Comparison of ENCODE assay signal across 8 cellular contexts in the genomic region with DNA sequence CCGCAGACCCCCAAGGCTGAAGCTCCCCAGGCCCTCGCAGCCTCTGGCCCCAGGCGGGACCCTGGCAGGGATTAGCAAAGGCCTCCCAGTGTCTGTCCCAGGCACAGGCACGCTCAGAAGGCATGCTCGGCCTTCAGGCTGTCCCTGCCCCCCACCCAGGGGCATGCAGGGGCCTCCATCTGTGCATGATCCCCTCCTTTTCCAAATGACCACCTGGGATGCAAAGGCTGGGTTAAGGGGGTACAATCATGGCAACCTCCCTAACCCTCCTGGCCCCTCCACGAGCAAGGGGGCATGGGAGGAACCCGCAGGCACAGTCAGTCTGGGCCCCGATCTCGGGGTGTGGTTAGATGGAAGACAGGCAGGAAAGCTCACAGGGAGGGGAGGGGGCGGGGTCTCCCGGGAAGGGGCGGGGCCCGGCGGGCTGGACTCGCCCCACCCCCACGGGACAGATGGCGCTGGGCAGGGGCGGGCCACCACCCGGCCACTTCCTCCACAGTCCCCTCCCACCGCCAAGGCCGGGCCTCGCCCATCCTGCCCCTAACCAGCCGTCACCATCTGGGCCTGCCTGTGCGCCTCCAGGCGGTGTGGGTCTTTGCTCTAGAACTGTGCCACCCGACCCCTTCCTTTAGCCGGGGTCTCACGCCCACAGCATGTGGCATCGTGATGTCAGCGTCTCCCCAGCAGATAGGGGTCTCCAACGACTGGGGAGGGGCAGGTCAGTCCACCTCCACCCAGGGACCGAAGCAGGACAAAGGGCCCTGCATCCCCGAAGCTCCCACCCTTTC. TPM values are rescaled to one million over a fixed set of nuclear protein-coding genes. Genes with fewer than 3 reads are reported as not detected.
DNase-seq lines count a peak whose midpoint lies in the region; ATAC-seq lines count a peak whose summit lies in the region.

No MANE protein-coding gene starts in this region.

- H3K4me3 Mint-ChIP-seq in activated CD4-positive, alpha-beta memory T cell treated with anti-CD3 and anti-CD28 coated beads, Interleukin-2, amount 10 ng/mL, durations not matched to agents 7 days and 5 days, result peak overlapping the region; percentile 80

- peak overlapping the region; percentile 96 for H3K27ac Mint-ChIP-seq in activated CD4-positive, alpha-beta memory T cell treated with anti-CD3 and anti-CD28 coated beads, Interleukin-2, amount 10 ng/mL, durations not matched to agents 7 days and 5 days

- CTCF ChIA-PET in activated CD4-positive, alpha-beta memory T cell treated with anti-CD3 and anti-CD28 coated beads, Interleukin-2, amount 10 ng/mL, durations not matched to agents 7 days and 5 days (lab: Charles Lee), result interaction anchor here (0.6 to 1.4 kb wide), 3 partner anchors 9 to 29 kb away, joined by 3 to 4 read pairs (median 3); no protein-coding TSS in a partner anchor

- DNase-seq in GDM1 (lab: John Stamatoyannopoulos, UW) (peak; percentile 91), NCI-H748 treated with DMSO at 0.1 percent for 48 hours (lab: John Stamatoyannopoulos, UW) (peak; percentile 21), mesenteric fat pad (ENCODE audit: low spot score) (peak; percentile 97), ACHN (no peak)
- DNase-seq in activated CD4-positive, alpha-beta memory T cell treated with anti-CD3 and anti-CD28 coated beads, Interleukin-2, amount 10 ng/mL, durations not matched to agents 7 days and 5 days, result peak; percentile 96
- DNase-seq in effector CD4-positive, alpha-beta T cell, result peak; percentile 65
- DNase-seq in stimulated activated CD8-positive, alpha-beta memory T cell treated with anti-CD3 and anti-CD28 coated beads, Interleukin-2, amount 100 ng/mL, for 1 hour (ENCODE audit: low read depth in 2 of 2), result peak; percentile 54 to 70

- in situ Hi-C loops in ACHN (cut with HindIII; ENCODE audit: low pct_ligation_motif_present, low pct_unique_long_range_greater_than_20kb, low sequenced_read_pairs), result no loop called here

- H3K4me1 Mint-ChIP-seq in activated CD4-positive, alpha-beta memory T cell treated with anti-CD3 and anti-CD28 coated beads, Interleukin-2, amount 10 ng/mL, durations not matched to agents 7 days and 5 days, result peaks cover 59% of the 10 kb centered on the region

- H3K9me3 Mint-ChIP-seq in activated CD4-positive, alpha-beta memory T cell treated with anti-CD3 and anti-CD28 coated beads, Interleukin-2, amount 10 ng/mL, durations not matched to agents 7 days and 5 days, result no peaks in the 10 kb centered on the region

- POLR2A ChIA-PET in activated CD4-positive, alpha-beta memory T cell treated with anti-CD3 and anti-CD28 coated beads, Interleukin-2, amount 10 ng/mL, durations not matched to agents 7 days and 5 days (lab: Charles Lee), result interaction anchor here (0.9 to 2.8 kb wide), 12 partner anchors 9 to 445 kb away, joined by 3 to 10 read pairs (median 4); partner anchors contain the start of gene KLF16

- peak; percentile 54 for ATAC-seq in HG02588 (IDR thresholded peaks at IDR 0.05; ENCODE audit: unreplicated experiment)

- H3K36me3 Mint-ChIP-seq in activated CD4-positive, alpha-beta memory T cell treated with anti-CD3 and anti-CD28 coated beads, Interleukin-2, amount 10 ng/mL, durations not matched to agents 7 days and 5 days (ENCODE audit: low read depth), result peaks cover 4% of the 10 kb centered on the region

- no peaks in the 10 kb centered on the region for H3K27me3 Mint-ChIP-seq in activated CD4-positive, alpha-beta memory T cell treated with anti-CD3 and anti-CD28 coated beads, Interleukin-2, amount 10 ng/mL, durations not matched to agents 7 days and 5 days

RNA-seq across cellular contexts. Expression of gene REXO1, which starts 7.0 kb away (rescaled TPM):
- total RNA-seq in activated CD4-positive, alpha-beta memory T cell treated with anti-CD3 and anti-CD28 coated beads, Interleukin-2, amount 10 ng/mL, durations not matched to agents 7 days and 5 days, result 10 to 100 TPM; 46.5 to 47.5 TPM
- 34.0 TPM for total RNA-seq in mesenteric fat pad

RNA-seq across cellular contexts. Expression of gene KLF16, which starts 8.1 kb away (rescaled TPM):
- total RNA-seq in activated CD4-positive, alpha-beta memory T cell treated with anti-CD3 and anti-CD28 coated beads, Interleukin-2, amount 10 ng/mL, durations not matched to agents 7 days and 5 days, result 10 to 100 TPM; 24.6 to 25.7 TPM
- 19.0 TPM for total RNA-seq in mesenteric fat pad

RNA-seq across cellular contexts. Expression of gene ABHD17A, which starts 30.1 kb away (rescaled TPM):
- 100 to 1,000 TPM; 255 to 259 TPM for total RNA-seq in activated CD4-positive, alpha-beta memory T cell treated with anti-CD3 and anti-CD28 coated beads, Interleukin-2, amount 10 ng/mL, durations not matched to agents 7 days and 5 days
- total RNA-seq in mesenteric fat pad, result 67.2 TPM

RNA-seq across cellular contexts. Expression of gene ATP8B3, which starts 43.2 kb away (rescaled TPM):
- total RNA-seq in activated CD4-positive, alpha-beta memory T cell treated with anti-CD3 and anti-CD28 coated beads, Interleukin-2, amount 10 ng/mL, durations not matched to agents 7 days and 5 days, result 10 to 100 TPM; 22.5 to 23.3 TPM
- 0.80 TPM for total RNA-seq in mesenteric fat pad

RNA-seq across cellular contexts. Expression of gene ADAT3, which starts 50.0 kb away (rescaled TPM):
- total RNA-seq in activated CD4-positive, alpha-beta memory T cell treated with anti-CD3 and anti-CD28 coated beads, Interleukin-2, amount 10 ng/mL, durations not matched to agents 7 days and 5 days, result 10 to 100 TPM; 13.3 to 15.5 TPM
- 6.1 TPM for total RNA-seq in mesenteric fat pad
